Comparison of ENCODE assay signal across 7 cellular contexts in genomic region chr5:179633501-179634369, GRCh38. TPM values are rescaled to one million over a fixed set of nuclear protein-coding genes. Genes with fewer than 3 reads are reported as not detected.
DNase-seq lines count a peak whose midpoint lies in the region; ATAC-seq, FAIRE-seq and TF ChIP-seq lines count a peak whose summit lies in the region.
"Not testable (repeated sequence)": the region's sequence is repeated elsewhere in the genome, so short reads cannot be mapped to it uniquely, and the experiment has no call there.

No MANE protein-coding gene starts in this region.

- H3K27ac ChIP-seq in Peyer's patch; astrocyte (ENCODE audit: low read depth, low read length); heart left ventricle; parathyroid adenoma: not testable (repeated sequence)

- H3K4me3 Mint-ChIP-seq in astrocyte (ENCODE audit: unreplicated experiment): peak overlapping the region; percentile 60

- H3K4me2 ChIP-seq in astrocyte (ENCODE audit: low read length): peak overlapping the region; percentile 62
- peak overlapping the region; percentile 42 for H3K4me2 ChIP-seq in parathyroid adenoma (ENCODE audit: low read length)

- not testable (repeated sequence) for FAIRE-seq in astrocyte (lab: Jason Lieb, UNC)

- peak in 1 of 3 donors; percentile 43 for DNase-seq in Peyer's patch
- DNase-seq in astrocyte (ENCODE audit: low read depth); heart left ventricle: not testable (repeated sequence)

- not testable (repeated sequence) for H3K4me1 Mint-ChIP-seq in astrocyte (ENCODE audit: low read depth, unreplicated experiment)

- H4K20me1 ChIP-seq in astrocyte (ENCODE audit: insufficient read depth, low read length): not testable (repeated sequence)

- H3K27ac Mint-ChIP-seq in astrocyte (ENCODE audit: unreplicated experiment): not testable (repeated sequence)

- not testable (repeated sequence) for H3K27me3 Mint-ChIP-seq in astrocyte (ENCODE audit: low read depth, unreplicated experiment)

- not testable (repeated sequence) for TF ChIP-seq POLR2A in Peyer's patch (IDR thresholded peaks at IDR 0.05); heart left ventricle (IDR thresholded peaks at IDR 0.05)

- H3K9me3 Mint-ChIP-seq in astrocyte (ENCODE audit: unreplicated experiment): not testable (repeated sequence)

- H3K9me3 ChIP-seq in Peyer's patch; astrocyte (ENCODE audit: insufficient read depth, low read depth, low read length); heart left ventricle; parathyroid adenoma (ENCODE audit: control insufficient read depth, low read length): not testable (repeated sequence)

- not testable (repeated sequence) for H3K79me2 ChIP-seq in astrocyte (ENCODE audit: insufficient read depth, low read length); parathyroid adenoma

- TF ChIP-seq CTCF in Peyer's patch (IDR thresholded peaks at IDR 0.05); astrocyte (IDR thresholded peaks at IDR 0.05; ENCODE audit: insufficient read depth, low read depth, low read length); heart left ventricle (IDR thresholded peaks at IDR 0.05); parathyroid adenoma (IDR thresholded peaks at IDR 0.05): not testable (repeated sequence)

- peak; percentile 30 for ATAC-seq in GM18858 (IDR thresholded peaks at IDR 0.05; ENCODE audit: unreplicated experiment)
- peak; percentile 55 for ATAC-seq in GM21825 (IDR thresholded peaks at IDR 0.05; ENCODE audit: unreplicated experiment)
- peak; percentile 65 for ATAC-seq in HG03159 (IDR thresholded peaks at IDR 0.05; ENCODE audit: unreplicated experiment)
- not testable (repeated sequence) for ATAC-seq in heart left ventricle

- H3K27me3 ChIP-seq in Peyer's patch; astrocyte (ENCODE audit: insufficient read depth, low read length); heart left ventricle; parathyroid adenoma (ENCODE audit: control insufficient read depth, insufficient read depth, low read length): not testable (repeated sequence)

- H2AFZ ChIP-seq in astrocyte (ENCODE audit: low read depth, low read length); parathyroid adenoma: not testable (repeated sequence)

- intact Hi-C loops in heart left ventricle (cut with DNase I): not testable (repeated sequence)

- 59 to 78% (median 73%) methylated on average over 19 to 25 of the region's 38 CpGs for WGBS in heart left ventricle, 4 donors

- H3K4me1 ChIP-seq in Peyer's patch; astrocyte (ENCODE audit: insufficient read depth, low read length); heart left ventricle; parathyroid adenoma: not testable (repeated sequence)

- H3K9ac ChIP-seq in astrocyte (ENCODE audit: low read length); parathyroid adenoma: not testable (repeated sequence)

- H3K36me3 Mint-ChIP-seq in astrocyte (ENCODE audit: low read depth, unreplicated experiment): not testable (repeated sequence)

- H3K36me3 ChIP-seq in Peyer's patch; astrocyte (ENCODE audit: insufficient read depth, low read length); heart left ventricle; parathyroid adenoma (ENCODE audit: control insufficient read depth, insufficient read depth, low read length): not testable (repeated sequence)

- H3K4me3 ChIP-seq in Peyer's patch: peak overlapping the region in 3 of 4 donors; percentile 15 to 45 (median 37)
- peak overlapping the region; percentile 23 for H3K4me3 ChIP-seq in astrocyte (ENCODE audit: insufficient read depth, low read depth, low read length)
- H3K4me3 ChIP-seq in heart left ventricle: peak overlapping the region in 10 of 12 donors; percentile 20 to 60 (median 47)
- not testable (repeated sequence) for H3K4me3 ChIP-seq in parathyroid adenoma (ENCODE audit: low read depth, low read length)

RNA-seq across cellular contexts. Expression of gene HNRNPH1, which starts 10.3 kb away (rescaled TPM):
- total RNA-seq in Peyer's patch (1,000 to 10,000 TPM in 1 of 4 donors, 100 to 1,000 TPM in 3; 566 to 2,149 (median 666) TPM), astrocyte (349 and 458 TPM in 2 replicates), heart left ventricle (100 to 1,000 TPM; 106 to 252 (median 178) TPM)
- polyA plus RNA-seq in heart left ventricle: 100 to 1,000 TPM; 126 to 195 TPM

RNA-seq across cellular contexts. Expression of gene CBY3, which starts 47.1 kb away (rescaled TPM):
- total RNA-seq in Peyer's patch: not detected
- total RNA-seq in astrocyte: not detected in 2 replicates
- not detected for total RNA-seq in heart left ventricle
- polyA plus RNA-seq in heart left ventricle: not detected
